ENCODE assay signal across 10 cellular contexts in genomic region chr6:43927525-43928210, GRCh38.
DNase-seq lines count a peak whose midpoint lies in the region; ATAC-seq and TF ChIP-seq lines count a peak whose summit lies in the region.
"Had no signal": no experiment of that assay in that cellular context is flagged by ENCODE, and none has a peak within 500 bp of the region (broad histone marks: within the 10 kb centered on the region; RNA-seq: fewer than 3 reads in every experiment).

No MANE protein-coding gene starts in this region.

- H3K36me3 ChIP-seq in HAP-1 (replicated peaks) = no peaks in the 10 kb centered on the region

- H3K4me1 Mint-ChIP-seq in chondrocyte (ENCODE audit: low read depth) (peaks cover 43% of the 10 kb centered on the region), progenitor cell of endocrine pancreas (ENCODE audit: low read depth) (peaks cover 31% of the 10 kb centered on the region)

- in situ Hi-C loops in HAP-1 (cut with MboI; ENCODE audit: low sequenced_read_pairs) = no loop called here

- H3K27ac Mint-ChIP-seq in chondrocyte (ENCODE audit: unreplicated experiment) (peak overlapping the region; percentile 91), progenitor cell of endocrine pancreas (peak overlapping the region; percentile 100)
- H3K27ac Mint-ChIP-seq: mesothelial cell of epicardium had no signal

- no peaks in the 10 kb centered on the region for H3K9me3 Mint-ChIP-seq in chondrocyte (ENCODE audit: low read depth)
- H3K9me3 Mint-ChIP-seq in progenitor cell of endocrine pancreas (ENCODE audit: low read depth) = no peaks in the 10 kb centered on the region
- H3K9me3 Mint-ChIP-seq: mesothelial cell of epicardium had no signal

- no peaks in the 10 kb centered on the region for H3K27me3 ChIP-seq in HAP-1 (ENCODE audit: low read depth)

- peaks cover 22% of the 10 kb centered on the region for H3K4me1 ChIP-seq in HAP-1

- ATAC-seq in HG03196 (IDR thresholded peaks at IDR 0.05; ENCODE audit: unreplicated experiment) (no peak), GM21576 (IDR thresholded peaks at IDR 0.05; ENCODE audit: unreplicated experiment) (no peak), HG03378 (IDR thresholded peaks at IDR 0.05; ENCODE audit: unreplicated experiment) (no peak)

- H3K36me3 Mint-ChIP-seq in chondrocyte (ENCODE audit: low read depth) = no peaks in the 10 kb centered on the region
- H3K36me3 Mint-ChIP-seq in progenitor cell of endocrine pancreas (ENCODE audit: insufficient read depth) = no peaks in the 10 kb centered on the region
- H3K36me3 Mint-ChIP-seq: mesothelial cell of epicardium had no signal

- H3K4me3 ChIP-seq in HAP-1 = no peak overlapping the region

- H3K4me3 Mint-ChIP-seq in chondrocyte (ENCODE audit: unreplicated experiment) = no peak overlapping the region
- H3K4me3 Mint-ChIP-seq in progenitor cell of endocrine pancreas (ENCODE audit: low read depth) = no peak overlapping the region
- H3K4me3 Mint-ChIP-seq: mesothelial cell of epicardium had no signal

- DNase-seq in HAP-1 (ENCODE audit: low spot score in 2 of 2) = peak; percentile 44 to 79
- peak; percentile 60 to 79 for DNase-seq in NOMO-1 (lab: John Stamatoyannopoulos, UW; ENCODE audit: unreplicated experiment in 2 of 2)
- no peak for DNase-seq in chondrocyte (ENCODE audit: low spot score)
- no peak for DNase-seq in progenitor cell of endocrine pancreas (ENCODE audit: low spot score, unreplicated experiment)
- no peak for DNase-seq in NCI-H1105 treated with DMSO at 0.1 percent for 48 hours (lab: John Stamatoyannopoulos, UW)
- DNase-seq: GF-D8 had no signal

- no peak for TF ChIP-seq CTCF in chondrocyte (IDR thresholded peaks at IDR 0.05)
- no peak for TF ChIP-seq CTCF in progenitor cell of endocrine pancreas (IDR thresholded peaks at IDR 0.05; ENCODE audit: unreplicated experiment)

- no peaks in the 10 kb centered on the region for H3K9me3 ChIP-seq in HAP-1

- H3K27me3 Mint-ChIP-seq in chondrocyte (ENCODE audit: low read depth) = no peaks in the 10 kb centered on the region
- no peaks in the 10 kb centered on the region for H3K27me3 Mint-ChIP-seq in progenitor cell of endocrine pancreas

Comparison
In these comparisons a context has a peak if more than half of its experiments do, and no peak if none do; other contexts are left out.
1. DNase-seq: peak in HAP-1 (2 of 2) and NOMO-1 (2 of 2); none in chondrocyte (single experiment), progenitor cell of endocrine pancreas (single experiment) and NCI-H1105 treated with DMSO at 0.1 percent for 48 hours (single experiment).